Comparison of ENCODE assay signal across 1 cellular context in genomic region chr7:123871998-123872867, GRCh38.
TF ChIP-seq lines count a peak whose summit lies in the region.

No MANE protein-coding gene starts in this region.

TF ChIP-seq in liver, 16 proteins besides CTCF, POLR2A, EP300 and RAD21 (continued from another document):
- TF ChIP-seq HNF4G (IDR thresholded peaks at IDR 0.05) (no peak), JUND (IDR thresholded peaks at IDR 0.05) (no peak), HNF4A (conservative IDR thresholded peaks at IDR 0.05) (peak in 1 of 2 donors; percentile 6), REST (IDR thresholded peaks at IDR 0.05) (no peak), FOXA2 (IDR thresholded peaks at IDR 0.05) (no peak)
